ENCODE assay signal across 7 cellular contexts in genomic region chr16:21530729-21531383, GRCh38.
DNase-seq lines count a peak whose midpoint lies in the region; ATAC-seq and TF ChIP-seq lines count a peak whose summit lies in the region.
"Not testable (repeated sequence)": the region's sequence is repeated elsewhere in the genome, so short reads cannot be mapped to it uniquely, and the experiment has no call there.

No MANE protein-coding gene starts in this region.

- intact Hi-C loops in left colon (cut with DNase I, micrococcal nuclease); right lobe of liver (cut with DNase I): not testable (repeated sequence)

- not testable (repeated sequence) for H3K23ac ChIP-seq in neuronal stem cell (ENCODE audit: low read depth, low read length, poor library complexity)

- not testable (repeated sequence) for H3K36me3 ChIP-seq in RWPE2 (ENCODE audit: low read depth); right lobe of liver; neuronal stem cell (replicated peaks in 1 of 2; ENCODE audit: control insufficient read depth in 2 of 2, insufficient read depth in 2 of 2, low read length in 2 of 2)

- peak overlapping the region; percentile 38 for H3K18ac ChIP-seq in neuronal stem cell (ENCODE audit: low read length)

- not testable (repeated sequence) for H3K36me3 Mint-ChIP-seq in stimulated activated memory B cell treated with anti-CD40 and anti-IgM and Interleukin-4, amounts not matched to agents 10 μg/mL and 1 μg/mL and 100 μg/mL, for 72 hours

- not testable (repeated sequence) for H3K4me2 ChIP-seq in neuronal stem cell (ENCODE audit: insufficient read depth, low read length, poor library complexity, severe bottlenecking)

- TF ChIP-seq POLR2A in right lobe of liver (IDR thresholded peaks at IDR 0.05), result not testable (repeated sequence)

- not testable (repeated sequence) for H3K4me3 Mint-ChIP-seq in stimulated activated memory B cell treated with anti-CD40 and anti-IgM and Interleukin-4, amounts not matched to agents 10 μg/mL and 1 μg/mL and 100 μg/mL, for 72 hours

- not testable (repeated sequence) for H2AFZ ChIP-seq in neuronal stem cell (ENCODE audit: low read length)

- H2BK120ac ChIP-seq in neuronal stem cell (ENCODE audit: low read depth, low read length), result not testable (repeated sequence)

- TF ChIP-seq RAD21 in Ishikawa (IDR thresholded peaks at IDR 0.05; ENCODE audit: low read depth), result not testable (repeated sequence)

- not testable (repeated sequence) for H3K4ac ChIP-seq in neuronal stem cell (ENCODE audit: low read length)

- not testable (repeated sequence) for H3K27ac ChIP-seq in RWPE2 (ENCODE audit: poor library complexity, severe bottlenecking); right lobe of liver; neuronal stem cell (replicated peaks; ENCODE audit: low read length)

- H3K27me3 ChIP-seq in RWPE2 (ENCODE audit: insufficient read depth, poor library complexity, severe bottlenecking); right lobe of liver; neuronal stem cell (ENCODE audit: control insufficient read depth in 3 of 3, insufficient read depth in 3 of 3, low read depth in 1 of 3, low read length in 3 of 3): not testable (repeated sequence)

- not testable (repeated sequence) for H3K4me1 ChIP-seq in RWPE2 (ENCODE audit: insufficient read depth, poor library complexity, severe bottlenecking); right lobe of liver
- peaks cover 13 to 16% of the 10 kb centered on the region in 2 donors for H3K4me1 ChIP-seq in neuronal stem cell (ENCODE audit: control insufficient read depth in 2 of 2, insufficient read depth in 1 of 2, low read depth in 1 of 2, low read length in 2 of 2)

- not testable (repeated sequence) for H2BK5ac ChIP-seq in neuronal stem cell (ENCODE audit: low read length)

- H3K27ac Mint-ChIP-seq in stimulated activated memory B cell treated with anti-CD40 and anti-IgM and Interleukin-4, amounts not matched to agents 10 μg/mL and 1 μg/mL and 100 μg/mL, for 72 hours, result peak overlapping the region; percentile 15

- not testable (repeated sequence) for H3K9ac ChIP-seq in neuronal stem cell (ENCODE audit: low read depth, low read length, poor library complexity)

- H3K9me3 Mint-ChIP-seq in stimulated activated memory B cell treated with anti-CD40 and anti-IgM and Interleukin-4, amounts not matched to agents 10 μg/mL and 1 μg/mL and 100 μg/mL, for 72 hours, result not testable (repeated sequence)

- 0 out of 2 replicates have a peak, but pooled peaks have one; percentile 37 for TF ChIP-seq EP300 in Ishikawa (IDR thresholded peaks at IDR 0.05; ENCODE audit: borderline replicate concordance)

- not testable (repeated sequence) for H2BK15ac ChIP-seq in neuronal stem cell (ENCODE audit: low read length)

- WGBS in right lobe of liver (ENCODE audit: insufficient coverage, low coverage, low lambda C conversion rate, missing lambda C conversion rate), result 51% methylated on average over 3 of the region's 8 CpGs
- WGBS in neuronal stem cell (ENCODE audit: extremely low coverage in 2 of 2, insufficient read length in 2 of 2, insufficient replicate concordance in 1 of 2), 2 donors, result no CpG with 5 or more reads among the region's 8 CpGs

- not testable (repeated sequence) for H3K14ac ChIP-seq in neuronal stem cell (ENCODE audit: low read length)

- ATAC-seq in RWPE2 (ENCODE audit: low read depth) (0 out of 3 replicates have a peak, but pooled peaks have one; percentile 18), esophagus mucosa (peak; percentile 30), left colon (peak; percentile 85), right lobe of liver (peak in 3 of 4 donors; percentile 22 to 39 (median 23))
- ATAC-seq in stimulated activated memory B cell treated with anti-CD40 and anti-IgM and Interleukin-4, amounts not matched to agents 10 μg/mL and 1 μg/mL and 100 μg/mL, for 72 hours, result not testable (repeated sequence)

- not testable (repeated sequence) for H3K9me3 ChIP-seq in RWPE2 (ENCODE audit: severe bottlenecking); right lobe of liver; neuronal stem cell (replicated peaks in 1 of 2; ENCODE audit: control insufficient read depth in 2 of 2, insufficient read depth in 1 of 2, low read depth in 1 of 2, low read length in 2 of 2)

- not testable (repeated sequence) for H4K8ac ChIP-seq in neuronal stem cell (ENCODE audit: low read depth, low read length)

- not testable (repeated sequence) for H3K27me3 Mint-ChIP-seq in stimulated activated memory B cell treated with anti-CD40 and anti-IgM and Interleukin-4, amounts not matched to agents 10 μg/mL and 1 μg/mL and 100 μg/mL, for 72 hours

- H3K4me1 Mint-ChIP-seq in stimulated activated memory B cell treated with anti-CD40 and anti-IgM and Interleukin-4, amounts not matched to agents 10 μg/mL and 1 μg/mL and 100 μg/mL, for 72 hours, result not testable (repeated sequence)

- H2BK12ac ChIP-seq in neuronal stem cell (ENCODE audit: low read length), result not testable (repeated sequence)

- H4K91ac ChIP-seq in neuronal stem cell (ENCODE audit: low read depth, low read length, poor library complexity), result not testable (repeated sequence)

- H3K79me1 ChIP-seq in neuronal stem cell (ENCODE audit: low read depth, low read length), result not testable (repeated sequence)

- not testable (repeated sequence) for TF ChIP-seq CTCF in RWPE2 (IDR thresholded peaks at IDR 0.05; ENCODE audit: poor library complexity, severe bottlenecking); right lobe of liver (IDR thresholded peaks at IDR 0.05)

- not testable (repeated sequence) for H2AK5ac ChIP-seq in neuronal stem cell (ENCODE audit: low read depth, low read length)

- DNase-seq in RWPE2 (ENCODE audit: low spot score); right lobe of liver; neuronal stem cell (ENCODE audit: low spot score): not testable (repeated sequence)
- peak in 1 of 2 donors; percentile 21 for DNase-seq in left colon

- not testable (repeated sequence) for H3K4me3 ChIP-seq in RWPE2 (ENCODE audit: severe bottlenecking); right lobe of liver; neuronal stem cell (ENCODE audit: low read length in 2 of 2)
